Comparison of ENCODE assay signal across 26 cellular contexts in genomic region chr6:11947569-11947968, GRCh38.
"Had no signal": no experiment of that assay in that cellular context is flagged by ENCODE, and none has a peak within 500 bp of the region (broad histone marks: within the 10 kb centered on the region; RNA-seq: fewer than 3 reads in every experiment).

No MANE protein-coding gene starts in this region.

- H3K27ac Mint-ChIP-seq: activated B cell treated with CpG ODN at 0.5 μM for 24 hours; activated CD8-positive, alpha-beta T cell treated with anti-CD3 and anti-CD28 coated beads for 36 hours; activated naive CD4-positive, alpha-beta T cell treated with anti-CD3 and anti-CD28 coated beads, Interleukin-2, amount 50 U/mL, for 24 hours; activated naive CD8-positive, alpha-beta T cell treated with anti-CD3 and anti-CD28 coated beads, Interleukin-2, amount 50 U/mL, for 24 hours; activated T-helper 17 cell treated with anti-CD3 and anti-CD28 coated beads, Interleukin-2, amount 50 U/mL, for 72 hours; stimulated activated naive B cell treated with anti-CD40 and anti-IgM and Interleukin-4, amounts not matched to agents 10 μg/mL and 1 μg/mL and 100 μg/mL, for 72 hours had no signal

- H3K36me3 Mint-ChIP-seq: activated naive CD4-positive, alpha-beta T cell treated with anti-CD3 and anti-CD28 coated beads, Interleukin-2, amount 50 U/mL, for 24 hours; naive thymus-derived CD8-positive, alpha-beta T cell; stimulated activated naive B cell treated with anti-CD40 and anti-IgM and Interleukin-4, amounts not matched to agents 10 μg/mL and 1 μg/mL and 100 μg/mL, for 72 hours had no signal

- H3K36me3 ChIP-seq: gastrocnemius medialis, pancreas, prostate gland, stomach, thyroid gland, upper lobe of left lung had no signal

- H3K27me3 Mint-ChIP-seq: activated B cell treated with CpG ODN at 0.5 μM for 24 hours; activated CD8-positive, alpha-beta T cell treated with anti-CD3 and anti-CD28 coated beads for 36 hours; activated naive CD4-positive, alpha-beta T cell treated with anti-CD3 and anti-CD28 coated beads, Interleukin-2, amount 50 U/mL, for 24 hours; activated naive CD8-positive, alpha-beta T cell treated with anti-CD3 and anti-CD28 coated beads, Interleukin-2, amount 50 U/mL, for 24 hours; activated T-helper 17 cell treated with anti-CD3 and anti-CD28 coated beads, Interleukin-2, amount 50 U/mL, for 72 hours had no signal

- H3K27me3 ChIP-seq: gastrocnemius medialis, pancreas, stomach, thyroid gland, upper lobe of left lung had no signal

- H3K9me3 ChIP-seq: gastrocnemius medialis, pancreas, prostate gland, stomach, thyroid gland, upper lobe of left lung had no signal

- H3K4me3 ChIP-seq: gastrocnemius medialis, pancreas, prostate gland, stomach, thyroid gland, upper lobe of left lung had no signal

- H3K9me3 Mint-ChIP-seq: activated B cell treated with CpG ODN at 0.5 μM for 24 hours; activated CD8-positive, alpha-beta T cell treated with anti-CD3 and anti-CD28 coated beads for 36 hours; activated naive CD4-positive, alpha-beta T cell treated with anti-CD3 and anti-CD28 coated beads, Interleukin-2, amount 50 U/mL, for 24 hours; activated naive CD8-positive, alpha-beta T cell treated with anti-CD3 and anti-CD28 coated beads, Interleukin-2, amount 50 U/mL, for 24 hours; activated T-cell treated with anti-CD3 and anti-CD28 coated beads, Interleukin-2, amount 50 U/mL, for 4 hours; naive thymus-derived CD8-positive, alpha-beta T cell; neural crest cell; stimulated activated naive B cell treated with anti-CD40 and anti-IgM and Interleukin-4, amounts not matched to agents 10 μg/mL and 1 μg/mL and 100 μg/mL, for 72 hours had no signal

- H3K4me1 Mint-ChIP-seq: activated B cell treated with CpG ODN at 0.5 μM for 24 hours; activated naive CD4-positive, alpha-beta T cell treated with anti-CD3 and anti-CD28 coated beads, Interleukin-2, amount 50 U/mL, for 24 hours; activated naive CD8-positive, alpha-beta T cell treated with anti-CD3 and anti-CD28 coated beads, Interleukin-2, amount 50 U/mL, for 24 hours; neural crest cell; stimulated activated naive B cell treated with anti-CD40 and anti-IgM and Interleukin-4, amounts not matched to agents 10 μg/mL and 1 μg/mL and 100 μg/mL, for 72 hours had no signal

- H3K4me1 ChIP-seq: gastrocnemius medialis, prostate gland, stomach, thyroid gland had no signal

- DNase-seq: activated B cell treated with CpG ODN at 0.5 μM for 24 hours; activated CD4-positive, alpha-beta T cell treated with anti-CD3 and anti-CD28 coated beads, Interleukin-2, amount 50 U/mL, for 1 hour; activated CD8-positive, alpha-beta T cell treated with anti-CD3 and anti-CD28 coated beads for 36 hours; activated gamma-delta T cell treated with Interleukin-2 at 50 U/mL for 16 hours; activated naive CD8-positive, alpha-beta T cell treated with anti-CD3 and anti-CD28 coated beads, Interleukin-2, amount 50 U/mL, for 24 hours; activated T-cell treated with anti-CD3 and anti-CD28 coated beads, Interleukin-2, amount 50 U/mL, for 4 hours; dermis blood vessel endothelial cell; effector CD4-positive, alpha-beta T cell; gastrocnemius medialis; glutamatergic neuron; islet precursor cell; left ventricle myocardium superior; midbrain; naive thymus-derived CD8-positive, alpha-beta T cell; nucleus accumbens; pancreas; stimulated activated CD4-positive, alpha-beta T cell treated with anti-CD3 and anti-CD28 coated beads, Interleukin-15, amount 100 ng/mL, for 24 hours; stimulated activated CD4-positive, alpha-beta T cell treated with anti-CD3 and anti-CD28 coated beads, Interleukin-2, amount 100 ng/mL, for 24 hours; stimulated activated naive B cell treated with anti-CD40 and anti-IgM and Interleukin-4, amounts not matched to agents 10 μg/mL and 1 μg/mL and 100 μg/mL, for 72 hours; stomach; thyroid gland; upper lobe of left lung had no signal

- H3K4me3 Mint-ChIP-seq: activated B cell treated with CpG ODN at 0.5 μM for 24 hours; activated CD8-positive, alpha-beta T cell treated with anti-CD3 and anti-CD28 coated beads for 36 hours; activated naive CD4-positive, alpha-beta T cell treated with anti-CD3 and anti-CD28 coated beads, Interleukin-2, amount 50 U/mL, for 24 hours; activated naive CD8-positive, alpha-beta T cell treated with anti-CD3 and anti-CD28 coated beads, Interleukin-2, amount 50 U/mL, for 24 hours; activated T-cell treated with anti-CD3 and anti-CD28 coated beads, Interleukin-2, amount 50 U/mL, for 4 hours; activated T-helper 17 cell treated with anti-CD3 and anti-CD28 coated beads, Interleukin-2, amount 50 U/mL, for 72 hours; naive thymus-derived CD8-positive, alpha-beta T cell; neural crest cell; stimulated activated naive B cell treated with anti-CD40 and anti-IgM and Interleukin-4, amounts not matched to agents 10 μg/mL and 1 μg/mL and 100 μg/mL, for 72 hours had no signal

- H3K27ac ChIP-seq: gastrocnemius medialis, pancreas, prostate gland, stomach, thyroid gland, upper lobe of left lung had no signal
